Comparison of ENCODE assay signal across 29 cellular contexts in the genomic region with DNA sequence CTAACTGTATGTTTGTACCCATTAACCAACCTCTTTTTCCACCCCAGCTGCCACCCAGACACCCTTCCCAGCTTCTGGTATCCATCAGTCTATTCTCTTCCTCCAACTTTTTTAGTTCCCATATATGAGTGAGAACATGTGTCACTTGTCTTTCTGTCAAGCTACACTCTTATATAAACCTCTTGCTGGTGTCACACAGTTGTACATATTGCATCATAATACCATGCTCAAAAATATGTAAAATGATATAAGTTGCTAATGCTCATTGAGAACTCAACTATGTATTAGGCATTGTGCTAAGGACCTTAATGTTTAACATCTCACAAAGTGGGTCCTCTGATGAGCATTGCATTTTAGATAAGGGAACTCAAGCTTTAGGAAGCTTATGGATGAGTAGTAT.
"Had no signal": no experiment of that assay in that cellular context is flagged by ENCODE, and none has a peak within 500 bp of the region (broad histone marks: within the 10 kb centered on the region; RNA-seq: fewer than 3 reads in every experiment).

No MANE protein-coding gene starts in this region.

- H3K36me3 ChIP-seq: stomach, suprapubic skin, thoracic aorta, thyroid gland, tibial artery, tibial nerve, transverse colon, upper lobe of left lung, upper lobe of right lung, uterus, vagina had no signal

- DNase-seq: stimulated activated CD4-positive, alpha-beta T cell treated with anti-CD3 and anti-CD28 coated beads, Interleukin-2, amount 100 ng/mL, for 48 hours; stimulated activated CD4-positive, alpha-beta T cell treated with anti-CD3 and anti-CD28 coated beads, Interleukin-4, amount 100 ng/mL, for 1 hour; stimulated activated CD4-positive, alpha-beta T cell treated with anti-CD3 and anti-CD28 coated beads, Interleukin-4, amount 100 ng/mL, for 24 hours; stimulated activated CD4-positive, alpha-beta T cell treated with anti-CD3 and anti-CD28 coated beads, Interleukin-4, amount 100 ng/mL, for 4 hours; stimulated activated CD8-positive, alpha-beta memory T cell treated with anti-CD3 and anti-CD28 coated beads, Interleukin-4, amount 100 ng/mL, for 48 hours; stimulated activated naive B cell treated with anti-CD40 and anti-IgM and Interleukin-4, amounts not matched to agents 10 μg/mL and 1 μg/mL and 100 μg/mL, for 72 hours; stimulated activated naive CD4-positive, alpha-beta T cell; stimulated activated naive CD4-positive, alpha-beta T cell treated with Interleukin-2 at 50 U/mL for 16 hours; stimulated activated naive CD8-positive, alpha-beta T cell treated with anti-CD3 and anti-CD28 coated beads, Interleukin-15, amount 100 ng/mL, for 72 hours; stimulated activated naive CD8-positive, alpha-beta T cell treated with anti-CD3 and anti-CD28 coated beads, Interleukin-15, Interleukin-2, amounts not matched to agents 100 U/mL and 50 U/mL, for 24 hours; stomach; substantia nigra; testis; thyroid gland; tibial artery; transverse colon; trophoblast cell; upper lobe of left lung; upper lobe of right lung; uterus had no signal

- H3K36me3 Mint-ChIP-seq: stimulated activated effector memory CD8-positive, alpha-beta T cell treated with anti-CD3 and anti-CD28 coated beads, Interleukin-12 subunit alpha, Interleukin-12 subunit beta, amount 100 ng/mL, for 72 hours; stimulated activated memory B cell treated with anti-CD40 and anti-IgM and Interleukin-4, amounts not matched to agents 10 μg/mL and 1 μg/mL and 100 μg/mL, for 72 hours; stimulated activated naive B cell treated with anti-CD40 and anti-IgM and Interleukin-4, amounts not matched to agents 10 μg/mL and 1 μg/mL and 100 μg/mL, for 72 hours; type B pancreatic cell had no signal

- H3K4me1 ChIP-seq: stomach, suprapubic skin, testis, thyroid gland, transverse colon, upper lobe of left lung, upper lobe of right lung, uterus, vagina had no signal

- H3K4me3 Mint-ChIP-seq: stimulated activated effector memory CD8-positive, alpha-beta T cell treated with anti-CD3 and anti-CD28 coated beads, Interleukin-12 subunit alpha, Interleukin-12 subunit beta, amount 100 ng/mL, for 72 hours; stimulated activated memory B cell treated with anti-CD40 and anti-IgM and Interleukin-4, amounts not matched to agents 10 μg/mL and 1 μg/mL and 100 μg/mL, for 72 hours; stimulated activated naive B cell treated with anti-CD40 and anti-IgM and Interleukin-4, amounts not matched to agents 10 μg/mL and 1 μg/mL and 100 μg/mL, for 72 hours; stimulated activated naive CD8-positive, alpha-beta T cell treated with anti-CD3 and anti-CD28 coated beads, Interleukin-15, amount 100 ng/mL, for 72 hours; stimulated activated naive CD8-positive, alpha-beta T cell treated with anti-CD3 and anti-CD28 coated beads, Interleukin-15, Interleukin-2, amounts not matched to agents 100 ng/mL and 50 ng/mL, for 24 hours; type B pancreatic cell had no signal

- H3K9me3 ChIP-seq: stomach, suprapubic skin, testis, thoracic aorta, thyroid gland, tibial artery, tibial nerve, transverse colon, upper lobe of left lung, upper lobe of right lung, uterus, vagina had no signal

- H3K27me3 ChIP-seq: stomach, suprapubic skin, testis, thyroid gland, tibial artery, tibial nerve, transverse colon, upper lobe of left lung, upper lobe of right lung, uterus, vagina had no signal

- H3K4me1 Mint-ChIP-seq: stimulated activated effector memory CD8-positive, alpha-beta T cell treated with anti-CD3 and anti-CD28 coated beads, Interleukin-12 subunit alpha, Interleukin-12 subunit beta, amount 100 ng/mL, for 72 hours; stimulated activated memory B cell treated with anti-CD40 and anti-IgM and Interleukin-4, amounts not matched to agents 10 μg/mL and 1 μg/mL and 100 μg/mL, for 72 hours; stimulated activated naive B cell treated with anti-CD40 and anti-IgM and Interleukin-4, amounts not matched to agents 10 μg/mL and 1 μg/mL and 100 μg/mL, for 72 hours; stimulated activated naive CD8-positive, alpha-beta T cell treated with anti-CD3 and anti-CD28 coated beads, Interleukin-15, amount 100 ng/mL, for 72 hours had no signal

- H3K9me3 Mint-ChIP-seq: stimulated activated effector memory CD8-positive, alpha-beta T cell treated with anti-CD3 and anti-CD28 coated beads, Interleukin-12 subunit alpha, Interleukin-12 subunit beta, amount 100 ng/mL, for 72 hours; stimulated activated naive CD8-positive, alpha-beta T cell treated with anti-CD3 and anti-CD28 coated beads, Interleukin-15, amount 100 ng/mL, for 72 hours; stimulated activated naive CD8-positive, alpha-beta T cell treated with anti-CD3 and anti-CD28 coated beads, Interleukin-15, Interleukin-2, amounts not matched to agents 100 ng/mL and 50 ng/mL, for 24 hours; type B pancreatic cell had no signal

- ATAC-seq: stimulated activated effector memory CD8-positive, alpha-beta T cell treated with anti-CD3 and anti-CD28 coated beads, Interleukin-12 subunit alpha, Interleukin-12 subunit beta, amount 100 ng/mL, for 72 hours; stimulated activated memory B cell treated with anti-CD40 and anti-IgM and Interleukin-4, amounts not matched to agents 10 μg/mL and 1 μg/mL and 100 μg/mL, for 72 hours; stimulated activated naive B cell treated with anti-CD40 and anti-IgM and Interleukin-4, amounts not matched to agents 10 μg/mL and 1 μg/mL and 100 μg/mL, for 72 hours; stimulated activated naive CD8-positive, alpha-beta T cell treated with anti-CD3 and anti-CD28 coated beads, Interleukin-15, amount 100 ng/mL, for 72 hours; stimulated activated naive CD8-positive, alpha-beta T cell treated with anti-CD3 and anti-CD28 coated beads, Interleukin-15, Interleukin-2, amounts not matched to agents 100 U/mL and 50 U/mL, for 24 hours; upper lobe of right lung had no signal

- FAIRE-seq: urothelium cell line had no signal

- H3K4me3 ChIP-seq: stomach, suprapubic skin, testis, thoracic aorta, thyroid gland, tibial artery, tibial nerve, transverse colon, upper lobe of left lung, upper lobe of right lung, uterus, vagina had no signal

- H3K27me3 Mint-ChIP-seq: stimulated activated memory B cell treated with anti-CD40 and anti-IgM and Interleukin-4, amounts not matched to agents 10 μg/mL and 1 μg/mL and 100 μg/mL, for 72 hours; stimulated activated naive B cell treated with anti-CD40 and anti-IgM and Interleukin-4, amounts not matched to agents 10 μg/mL and 1 μg/mL and 100 μg/mL, for 72 hours; stimulated activated naive CD8-positive, alpha-beta T cell treated with anti-CD3 and anti-CD28 coated beads, Interleukin-15, amount 100 ng/mL, for 72 hours; type B pancreatic cell had no signal

- H3K27ac Mint-ChIP-seq: stimulated activated effector memory CD8-positive, alpha-beta T cell treated with anti-CD3 and anti-CD28 coated beads, Interleukin-12 subunit alpha, Interleukin-12 subunit beta, amount 100 ng/mL, for 72 hours; stimulated activated memory B cell treated with anti-CD40 and anti-IgM and Interleukin-4, amounts not matched to agents 10 μg/mL and 1 μg/mL and 100 μg/mL, for 72 hours; stimulated activated naive B cell treated with anti-CD40 and anti-IgM and Interleukin-4, amounts not matched to agents 10 μg/mL and 1 μg/mL and 100 μg/mL, for 72 hours; stimulated activated naive CD8-positive, alpha-beta T cell treated with anti-CD3 and anti-CD28 coated beads, Interleukin-15, amount 100 ng/mL, for 72 hours; stimulated activated naive CD8-positive, alpha-beta T cell treated with anti-CD3 and anti-CD28 coated beads, Interleukin-15, Interleukin-2, amounts not matched to agents 100 ng/mL and 50 ng/mL, for 24 hours; type B pancreatic cell had no signal

- H3K27ac ChIP-seq: stomach, suprapubic skin, testis, thoracic aorta, thyroid gland, tibial artery, tibial nerve, transverse colon, upper lobe of left lung, upper lobe of right lung, uterus, vagina had no signal
